Comparison of ENCODE assay signal across 7 cellular contexts in the genomic region with DNA sequence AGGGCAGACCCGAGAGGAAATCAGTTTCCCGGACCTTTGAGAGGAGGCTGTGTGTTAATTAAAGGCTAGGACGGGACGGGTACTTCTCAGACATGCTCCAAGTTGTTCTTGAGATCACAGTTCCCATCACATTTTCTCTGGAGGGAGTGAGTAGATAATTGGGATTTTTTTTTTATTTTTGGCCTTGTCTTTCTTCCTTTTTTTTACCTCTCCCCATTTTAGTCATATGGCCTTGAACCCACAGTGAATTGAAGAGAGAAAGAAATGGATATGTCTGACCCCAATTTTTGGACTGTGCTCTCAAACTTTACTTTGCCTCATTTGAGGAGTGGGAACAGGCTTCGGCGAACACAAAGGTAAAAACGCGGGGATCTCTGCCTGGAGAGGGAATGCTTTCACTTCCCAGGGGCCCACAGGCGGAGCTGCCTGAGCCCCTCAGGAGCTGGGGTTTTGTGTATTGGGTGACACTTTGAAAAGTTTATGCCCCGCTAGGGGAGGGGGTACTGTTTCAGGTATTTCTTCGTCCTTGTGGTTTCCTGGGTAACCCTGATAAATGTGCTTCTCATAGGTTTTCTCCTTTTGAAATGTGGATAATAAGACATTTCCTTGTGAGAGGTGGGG.
DNase-seq lines count a peak whose midpoint lies in the region; ATAC-seq and TF ChIP-seq lines count a peak whose summit lies in the region.

No MANE protein-coding gene starts in this region.

- H3K9ac ChIP-seq in iPS-15b (ENCODE audit: low read depth, low read length): peak overlapping the region; percentile 70

- H3K9me3 ChIP-seq in iPS-15b (ENCODE audit: control insufficient read depth, insufficient read depth, low read length): no peaks in the 10 kb centered on the region

- H3K27me3 Mint-ChIP-seq in HFFc6 (ENCODE audit: insufficient read depth): peaks cover 3% of the 10 kb centered on the region
- H3K27me3 Mint-ChIP-seq in activated T-helper 1 cell treated with anti-CD3 and anti-CD28 coated beads, Interleukin-12 subunit alpha, Interleukin-12 subunit beta, Interleukin-2, Interleukin-4 antibody, amounts not matched to agents 30 ng/mL and 10 ng/mL and 1 ng/mL, durations not matched to agents 14 hours and 24 hours and 36 hours (ENCODE audit: insufficient read depth): no peaks in the 10 kb centered on the region

- no peaks in the 10 kb centered on the region for H3K36me3 ChIP-seq in iPS-15b (ENCODE audit: control insufficient read depth, insufficient read depth, low read length)

- TF ChIP-seq CTCF in HFFc6 (IDR thresholded peaks at IDR 0.05): no peak

- peaks cover 19% of the 10 kb centered on the region for H3K27me3 ChIP-seq in iPS-15b (ENCODE audit: control insufficient read depth, insufficient read depth, low read length)

- H3K4me3 ChIP-seq in iPS-15b (ENCODE audit: low read depth, low read length): peak overlapping the region; percentile 87

- H3K36me3 Mint-ChIP-seq in HFFc6 (ENCODE audit: low read depth): no peaks in the 10 kb centered on the region
- peaks cover 22% of the 10 kb centered on the region for H3K36me3 Mint-ChIP-seq in activated T-helper 1 cell treated with anti-CD3 and anti-CD28 coated beads, Interleukin-12 subunit alpha, Interleukin-12 subunit beta, Interleukin-2, Interleukin-4 antibody, amounts not matched to agents 30 ng/mL and 10 ng/mL and 1 ng/mL, durations not matched to agents 14 hours and 24 hours and 36 hours (ENCODE audit: low read depth)
- peaks cover 16% of the 10 kb centered on the region for H3K36me3 Mint-ChIP-seq in stimulated activated effector memory CD8-positive, alpha-beta T cell treated with anti-CD3 and anti-CD28 coated beads, Interleukin-12 subunit alpha, Interleukin-12 subunit beta, amount 100 ng/mL, for 72 hours

- DNase-seq in HFFc6 (no peak), OCI-M2 (lab: John Stamatoyannopoulos, UW; ENCODE audit: unreplicated experiment) (no peak), hypothalamus (lab: John Stamatoyannopoulos, UW) (no peak)
- no peak for DNase-seq in activated T-helper 1 cell treated with anti-CD3 and anti-CD28 coated beads, Interleukin-12 subunit alpha, Interleukin-12 subunit beta, Interleukin-2, Interleukin-4 antibody, amounts not matched to agents 30 ng/mL and 10 ng/mL and 1 ng/mL, durations not matched to agents 14 hours and 24 hours and 36 hours (ENCODE audit: low spot score)
- no peak for DNase-seq in stimulated activated effector memory CD8-positive, alpha-beta T cell treated with anti-CD3 and anti-CD28 coated beads, Interleukin-12 subunit alpha, Interleukin-12 subunit beta, amount 100 ng/mL, for 72 hours (ENCODE audit: low spot score in 2 of 2)
- DNase-seq in activated CD4-positive, alpha-beta T cell treated with anti-CD3 and anti-CD28 coated beads for 48 hours: no peak

- H3K4me3 Mint-ChIP-seq in HFFc6: peak overlapping the region; percentile 95
- H3K4me3 Mint-ChIP-seq in activated T-helper 1 cell treated with anti-CD3 and anti-CD28 coated beads, Interleukin-12 subunit alpha, Interleukin-12 subunit beta, Interleukin-2, Interleukin-4 antibody, amounts not matched to agents 30 ng/mL and 10 ng/mL and 1 ng/mL, durations not matched to agents 14 hours and 24 hours and 36 hours: peak overlapping the region; percentile 90
- H3K4me3 Mint-ChIP-seq in stimulated activated effector memory CD8-positive, alpha-beta T cell treated with anti-CD3 and anti-CD28 coated beads, Interleukin-12 subunit alpha, Interleukin-12 subunit beta, amount 100 ng/mL, for 72 hours: peak overlapping the region; percentile 91

- H3K9me3 Mint-ChIP-seq in HFFc6: no peaks in the 10 kb centered on the region
- no peaks in the 10 kb centered on the region for H3K9me3 Mint-ChIP-seq in activated T-helper 1 cell treated with anti-CD3 and anti-CD28 coated beads, Interleukin-12 subunit alpha, Interleukin-12 subunit beta, Interleukin-2, Interleukin-4 antibody, amounts not matched to agents 30 ng/mL and 10 ng/mL and 1 ng/mL, durations not matched to agents 14 hours and 24 hours and 36 hours
- H3K9me3 Mint-ChIP-seq in stimulated activated effector memory CD8-positive, alpha-beta T cell treated with anti-CD3 and anti-CD28 coated beads, Interleukin-12 subunit alpha, Interleukin-12 subunit beta, amount 100 ng/mL, for 72 hours: no peaks in the 10 kb centered on the region

- no peak for ATAC-seq in stimulated activated effector memory CD8-positive, alpha-beta T cell treated with anti-CD3 and anti-CD28 coated beads, Interleukin-12 subunit alpha, Interleukin-12 subunit beta, amount 100 ng/mL, for 72 hours

- H3K27ac Mint-ChIP-seq in HFFc6: peak overlapping the region; percentile 86
- H3K27ac Mint-ChIP-seq in activated T-helper 1 cell treated with anti-CD3 and anti-CD28 coated beads, Interleukin-12 subunit alpha, Interleukin-12 subunit beta, Interleukin-2, Interleukin-4 antibody, amounts not matched to agents 30 ng/mL and 10 ng/mL and 1 ng/mL, durations not matched to agents 14 hours and 24 hours and 36 hours: peak overlapping the region; percentile 92
- peak overlapping the region; percentile 99 for H3K27ac Mint-ChIP-seq in stimulated activated effector memory CD8-positive, alpha-beta T cell treated with anti-CD3 and anti-CD28 coated beads, Interleukin-12 subunit alpha, Interleukin-12 subunit beta, amount 100 ng/mL, for 72 hours

- intact Hi-C loops in activated T-helper 1 cell treated with anti-CD3 and anti-CD28 coated beads, Interleukin-12 subunit alpha, Interleukin-12 subunit beta, Interleukin-2, Interleukin-4 antibody, amounts not matched to agents 30 ng/mL and 10 ng/mL and 1 ng/mL, durations not matched to agents 14 hours and 24 hours and 36 hours (cut with micrococcal nuclease): loop anchor here (1.0 to 10.0 kb wide), 13 partner anchors 7 to 1430 kb away; no protein-coding TSS in a partner anchor

- peaks cover 6% of the 10 kb centered on the region for H3K4me1 ChIP-seq in iPS-15b (ENCODE audit: control insufficient read depth, insufficient read depth, low read length)

- H3K4me1 Mint-ChIP-seq in HFFc6 (ENCODE audit: low read depth): peaks cover 36% of the 10 kb centered on the region
- H3K4me1 Mint-ChIP-seq in activated T-helper 1 cell treated with anti-CD3 and anti-CD28 coated beads, Interleukin-12 subunit alpha, Interleukin-12 subunit beta, Interleukin-2, Interleukin-4 antibody, amounts not matched to agents 30 ng/mL and 10 ng/mL and 1 ng/mL, durations not matched to agents 14 hours and 24 hours and 36 hours (ENCODE audit: low read depth): peaks cover 71% of the 10 kb centered on the region
- peaks cover 50% of the 10 kb centered on the region for H3K4me1 Mint-ChIP-seq in stimulated activated effector memory CD8-positive, alpha-beta T cell treated with anti-CD3 and anti-CD28 coated beads, Interleukin-12 subunit alpha, Interleukin-12 subunit beta, amount 100 ng/mL, for 72 hours
